23 cellular contexts compared by ENCODE assay signal in the genomic region with DNA sequence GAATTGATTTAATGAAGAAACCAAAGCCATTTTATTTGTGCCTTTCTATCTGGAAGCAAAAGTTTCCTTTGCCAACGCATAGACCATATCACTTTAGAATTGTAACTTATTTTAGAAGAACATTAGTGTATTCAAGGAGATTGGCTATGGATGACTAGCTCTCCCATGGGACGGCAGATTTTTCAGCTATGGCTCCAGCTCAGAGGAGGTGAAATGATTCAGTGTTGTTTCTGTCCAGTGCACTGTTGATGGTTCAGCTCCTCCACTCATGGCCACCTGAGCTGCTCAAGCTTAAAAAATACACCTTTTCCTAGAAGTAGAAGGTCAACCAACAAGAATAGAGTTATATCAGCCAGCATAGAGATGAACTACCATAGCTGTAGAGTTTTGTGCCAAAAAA.
DNase-seq lines count a peak whose midpoint lies in the region; ATAC-seq and TF ChIP-seq lines count a peak whose summit lies in the region.
"Had no signal": no experiment of that assay in that cellular context is flagged by ENCODE, and none has a peak within 500 bp of the region (broad histone marks: within the 10 kb centered on the region; RNA-seq: fewer than 3 reads in every experiment).

No MANE protein-coding gene starts in this region.

- intact Hi-C loops in esophagus muscularis mucosa (cut with DNase I), result no loop called here

- H3K4me2 ChIP-seq in GM23248 (ENCODE audit: unreplicated experiment), result no peak overlapping the region
- H3K4me2 ChIP-seq: KMS-11 had no signal

- no peaks in the 10 kb centered on the region for H3K36me3 ChIP-seq in GM23248 (ENCODE audit: low read depth)
- H3K36me3 ChIP-seq in esophagus muscularis mucosa, result no peaks in the 10 kb centered on the region
- H3K36me3 ChIP-seq: SJSA1 had no signal

- H3K27ac ChIP-seq in GM23248 (no peak overlapping the region), esophagus muscularis mucosa (replicated peaks in 1 of 4) (no peak overlapping the region)
- H3K27ac ChIP-seq: HL-60, KMS-11, SJSA1 had no signal

- WGBS in GM23248 (ENCODE audit: low coverage in 1 of 2, low lambda C conversion rate in 2 of 2, missing lambda C conversion rate in 2 of 2), 2 experiments, result 27% methylated on average over 2 of the region's 2 CpGs
- 91% methylated on average over 2 of the region's 2 CpGs for WGBS in esophagus muscularis mucosa

- no peak for ATAC-seq in HG03571 (IDR thresholded peaks at IDR 0.05; ENCODE audit: unreplicated experiment)
- ATAC-seq: HCT116 had no signal

- TF ChIP-seq CTCF in epithelial cell of proximal tubule (conservative IDR thresholded peaks at IDR 0.05; ENCODE audit: low read depth, low read length) (no peak), foreskin fibroblast (IDR thresholded peaks at IDR 0.05; ENCODE audit: low read depth, low read length) (no peak), esophagus muscularis mucosa (IDR thresholded peaks at IDR 0.05) (no peak)

- peaks cover 10% of the 10 kb centered on the region for H3F3A ChIP-seq in GM23248 (ENCODE audit: insufficient read depth)

- H3K4me3 ChIP-seq in GM23248 (no peak overlapping the region), epithelial cell of proximal tubule (ENCODE audit: low read depth, low read length) (no peak overlapping the region), foreskin fibroblast (ENCODE audit: low read depth in 1 of 2, low read length in 2 of 2) (no peak overlapping the region), skeletal muscle cell (ENCODE audit: low read depth, low read length) (no peak overlapping the region), esophagus muscularis mucosa (no peak overlapping the region)
- H3K4me3 ChIP-seq: SJSA1 had no signal

- no peaks in the 10 kb centered on the region for H3K79me2 ChIP-seq in GM23248 (ENCODE audit: insufficient read depth)

- H3K27me3 ChIP-seq in GM23248 (replicated peaks; ENCODE audit: insufficient read depth), result no peaks in the 10 kb centered on the region
- H3K27me3 ChIP-seq in esophagus muscularis mucosa, result no peaks in the 10 kb centered on the region
- H3K27me3 ChIP-seq: SJSA1 had no signal

- H2AFZ ChIP-seq in GM23248, result no peak overlapping the region

- no peak for TF ChIP-seq EP300 in esophagus muscularis mucosa (IDR thresholded peaks at IDR 0.05)

- H3K9me2 ChIP-seq in GM23248 (ENCODE audit: insufficient read depth), result no peaks in the 10 kb centered on the region

- H4K20me1 ChIP-seq in GM23248 (ENCODE audit: insufficient read depth), result no peaks in the 10 kb centered on the region

- TF ChIP-seq POLR2A in esophagus muscularis mucosa (IDR thresholded peaks at IDR 0.05; ENCODE audit: low read depth), result no peak

- peaks cover 27% of the 10 kb centered on the region for H3K4me1 ChIP-seq in GM23248 (ENCODE audit: insufficient read depth)
- no peaks in the 10 kb centered on the region for H3K4me1 ChIP-seq in esophagus muscularis mucosa
- H3K4me1 ChIP-seq: SJSA1 had no signal

- in situ Hi-C loops in GM23248 (cut with MboI), result no loop called here

- H3K9ac ChIP-seq in GM23248, result no peak overlapping the region
- H3K9ac ChIP-seq: KMS-11 had no signal

- DNase-seq in GM23248 (peak; percentile 75), epithelial cell of proximal tubule (ENCODE audit: low read depth) (peak; percentile 10), foreskin fibroblast (peak; percentile 21 to 65), skeletal muscle cell (ENCODE audit: low read depth) (peak; percentile 86), C1 segment of cervical spinal cord (lab: John Stamatoyannopoulos, UW) (no peak), esophagus muscularis mucosa (ENCODE audit: extremely low spot score) (no peak), GM03348 (ENCODE audit: low spot score) (no peak)
- DNase-seq: 8988T; ACHN; CD4-positive, CD25-positive, alpha-beta regulatory T cell; DMS153; MM.1S; NCI-H1694; NCI-H2029 treated with DMSO at 0.1 percent for 48 hours; NCI-H446 treated with DMSO at 0.1 percent for 48 hours; NCI-H526 treated with DMSO at 0.1 percent for 48 hours; Right ventricle myocardium superior; RPMI8226 had no signal

- no peaks in the 10 kb centered on the region for H3K9me3 ChIP-seq in GM23248 (ENCODE audit: low read depth)
- no peaks in the 10 kb centered on the region for H3K9me3 ChIP-seq in esophagus muscularis mucosa

Comparison
In these comparisons a context has a peak if more than half of its experiments do, and no peak if none do; other contexts are left out.
1. DNase-seq: peak in GM23248 (single experiment), epithelial cell of proximal tubule (single experiment), foreskin fibroblast (2 of 2) and skeletal muscle cell (single experiment); none in C1 segment of cervical spinal cord (0 of 14), esophagus muscularis mucosa (single experiment) and GM03348 (single experiment).